Comparison of ENCODE assay signal across 8 cellular contexts in the genomic region with DNA sequence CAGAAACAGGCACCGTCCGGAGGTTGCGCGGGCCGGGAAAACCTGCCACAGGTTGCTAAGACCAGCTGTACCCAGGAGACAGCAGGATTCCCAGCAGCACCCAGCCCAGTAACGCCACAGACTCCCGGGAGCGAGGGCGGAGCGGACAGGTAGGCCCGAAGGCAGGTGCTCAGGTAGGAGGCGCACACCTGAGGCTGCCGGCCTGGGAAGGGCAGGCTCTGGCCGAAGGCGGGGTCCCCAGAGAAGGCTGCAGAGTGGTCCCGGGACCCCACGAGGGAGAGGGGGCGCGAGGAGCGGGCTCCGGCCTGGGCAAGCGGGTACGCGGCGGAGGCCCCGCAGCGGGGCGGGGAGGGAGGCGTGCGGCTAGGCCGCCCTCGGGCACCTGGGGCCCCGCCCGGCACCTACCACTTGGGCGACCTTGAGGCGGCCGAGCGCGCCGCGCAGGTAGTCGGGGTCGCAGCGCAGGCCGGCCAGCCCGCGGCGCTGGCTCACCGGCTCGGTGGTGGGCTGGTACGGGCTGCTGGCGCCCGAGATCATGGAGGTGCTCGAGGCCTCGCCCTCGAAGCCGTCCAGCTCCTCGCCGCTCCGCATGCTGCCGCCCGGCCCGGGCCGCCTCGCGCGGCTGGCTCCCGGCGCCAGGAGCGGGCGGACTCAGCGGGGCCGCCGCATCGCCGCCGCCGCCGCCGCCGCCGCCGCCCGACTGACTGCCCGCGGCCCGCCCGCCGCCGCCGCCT. TPM values are rescaled to one million over a fixed set of nuclear protein-coding genes. Genes with fewer than 3 reads are reported as not detected.
DNase-seq lines count a peak whose midpoint lies in the region; ATAC-seq, FAIRE-seq and TF ChIP-seq lines count a peak whose summit lies in the region.

No MANE protein-coding gene starts in this region.

- H3K9me3 Mint-ChIP-seq in activated T-cell treated with anti-CD3 and anti-CD28 coated beads, Interleukin-2, amount 50 U/mL, for 4 hours, result no peaks in the 10 kb centered on the region

- peak overlapping the region; percentile 76 for H3K4me3 ChIP-seq in OCI-LY3 (ENCODE audit: low read length)
- H3K4me3 ChIP-seq in bronchial epithelial cell (ENCODE audit: low read depth, low read length), result peak overlapping the region; percentile 68
- peak overlapping the region; percentile 62 to 68 for H3K4me3 ChIP-seq in left lung
- peak overlapping the region; percentile 40 to 77 (median 66) for H3K4me3 ChIP-seq in subcutaneous abdominal adipose tissue (ENCODE audit: low read depth in 1 of 5, low read length in 5 of 5)

- no peaks in the 10 kb centered on the region for H3K9me3 ChIP-seq in OCI-LY3 (ENCODE audit: insufficient read depth, low read length)
- no peaks in the 10 kb centered on the region for H3K9me3 ChIP-seq in left lung
- no peaks in the 10 kb centered on the region for H3K9me3 ChIP-seq in subcutaneous abdominal adipose tissue (ENCODE audit: control insufficient read depth in 5 of 5, low read length in 5 of 5)

- H3K4me2 ChIP-seq in OCI-LY3 (ENCODE audit: low read length), result peak overlapping the region; percentile 83

- H3K27me3 ChIP-seq in OCI-LY3 (ENCODE audit: low read depth, low read length) (peaks cover 13% of the 10 kb centered on the region), bronchial epithelial cell (ENCODE audit: control insufficient read depth, insufficient read depth, low read length) (no peaks in the 10 kb centered on the region), left lung (no peaks in the 10 kb centered on the region), subcutaneous abdominal adipose tissue (ENCODE audit: control insufficient read depth in 5 of 5, insufficient read depth in 4 of 5, low read length in 5 of 5) (no peaks in the 10 kb centered on the region)

- FAIRE-seq in bronchial epithelial cell (lab: Jason Lieb, UNC), result no peak

- peak; percentile 11 for DNase-seq in activated T-cell treated with anti-CD3 and anti-CD28 coated beads, Interleukin-2, amount 50 U/mL, for 4 hours
- DNase-seq in activated T-cell treated with anti-CD3 and anti-CD28 coated beads, Interleukin-2, amount 50 U/mL, for 1 hour, result no peak
- DNase-seq in bronchial epithelial cell (ENCODE audit: low read depth), result no peak
- peak; percentile 55 to 87 for DNase-seq in left lung

- H3K4me1 ChIP-seq in OCI-LY3 (ENCODE audit: low read length), result peaks cover 19% of the 10 kb centered on the region
- H3K4me1 ChIP-seq in left lung, result peaks cover 12 to 52% of the 10 kb centered on the region in 2 donors
- H3K4me1 ChIP-seq in subcutaneous abdominal adipose tissue (ENCODE audit: control insufficient read depth in 5 of 5, insufficient read depth in 5 of 5, low read length in 5 of 5), result peaks cover 3 to 22% (median 18%) of the 10 kb centered on the region in 5 donors

- H3K79me2 ChIP-seq in OCI-LY3 (ENCODE audit: low read length), result no peaks in the 10 kb centered on the region

- no peak overlapping the region for H2AFZ ChIP-seq in OCI-LY3 (ENCODE audit: low read depth, low read length)

- H3K4me1 Mint-ChIP-seq in activated T-cell treated with anti-CD3 and anti-CD28 coated beads, Interleukin-2, amount 50 U/mL, for 4 hours (ENCODE audit: low read depth), result peaks cover 9% of the 10 kb centered on the region

- intact Hi-C loops in left lung (cut with DNase I), result no loop called here

- H3K36me3 ChIP-seq in OCI-LY3 (replicated peaks; ENCODE audit: low read depth, low read length) (no peaks in the 10 kb centered on the region), bronchial epithelial cell (ENCODE audit: control insufficient read depth, insufficient read depth, low read length) (no peaks in the 10 kb centered on the region), left lung (no peaks in the 10 kb centered on the region), subcutaneous abdominal adipose tissue (ENCODE audit: control insufficient read depth in 5 of 5, insufficient read depth in 5 of 5, low read length in 5 of 5) (no peaks in the 10 kb centered on the region)

- H3K4me3 Mint-ChIP-seq in activated T-cell treated with anti-CD3 and anti-CD28 coated beads, Interleukin-2, amount 50 U/mL, for 4 hours, result peak overlapping the region; percentile 76

- H3K36me3 Mint-ChIP-seq in activated T-cell treated with anti-CD3 and anti-CD28 coated beads, Interleukin-2, amount 50 U/mL, for 4 hours (ENCODE audit: insufficient read depth), result no peaks in the 10 kb centered on the region

- TF ChIP-seq CTCF in OCI-LY3 (IDR thresholded peaks at IDR 0.05; ENCODE audit: low read depth, low read length) (no peak), bronchial epithelial cell (IDR thresholded peaks at IDR 0.05; ENCODE audit: insufficient read depth, low read length, severe bottlenecking) (peak; percentile 1), left lung (IDR thresholded peaks at IDR 0.05) (no peak)

- H3K9ac ChIP-seq in OCI-LY3 (ENCODE audit: low read length), result peak overlapping the region; percentile 44; the same call in 1 of the 2 replicates
- peak overlapping the region in 4 of 5 donors; percentile 71 to 86 (median 78) for H3K9ac ChIP-seq in subcutaneous abdominal adipose tissue (ENCODE audit: low read length in 5 of 5)

- peak; percentile 38 to 54 for ATAC-seq in activated T-cell treated with anti-CD3 and anti-CD28 coated beads, Interleukin-2, amount 50 U/mL, for 4 hours
- ATAC-seq in HG02973 (IDR thresholded peaks at IDR 0.05; ENCODE audit: unreplicated experiment), result peak; percentile 41
- ATAC-seq in left lung, result peak; percentile 60
- ATAC-seq in HG03571 (IDR thresholded peaks at IDR 0.05; ENCODE audit: unreplicated experiment), result no peak

- no peak overlapping the region for H3K27ac ChIP-seq in OCI-LY3 (ENCODE audit: low read length)
- H3K27ac ChIP-seq in left lung, result peak overlapping the region; percentile 73 to 76
- H3K27ac ChIP-seq in subcutaneous abdominal adipose tissue (ENCODE audit: low read depth, low read length), result no peak overlapping the region

- peaks cover 15% of the 10 kb centered on the region for H3K27me3 Mint-ChIP-seq in activated T-cell treated with anti-CD3 and anti-CD28 coated beads, Interleukin-2, amount 50 U/mL, for 4 hours (ENCODE audit: low read depth)

- no peaks in the 10 kb centered on the region for H4K20me1 ChIP-seq in OCI-LY3 (ENCODE audit: insufficient read depth, low read length)

RNA-seq across cellular contexts. Expression of a gene that starts 0.4 kb away (rescaled TPM):
- 1 to 10 TPM; 2.6 to 3.0 (median 2.8) TPM for total RNA-seq in activated T-cell treated with anti-CD3 and anti-CD28 coated beads, Interleukin-2, amount 50 U/mL, for 4 hours
- 73.0 and 83.2 TPM in 2 replicates for total RNA-seq in bronchial epithelial cell
- 10 to 100 TPM; 64.0 to 72.3 TPM for total RNA-seq in left lung

RNA-seq across cellular contexts. Expression of a gene that starts 55.3 kb away (rescaled TPM):
- 10 to 100 TPM; 45.9 to 55.5 (median 53.6) TPM for total RNA-seq in activated T-cell treated with anti-CD3 and anti-CD28 coated beads, Interleukin-2, amount 50 U/mL, for 4 hours
- total RNA-seq in bronchial epithelial cell (127 and 138 TPM in 2 replicates), left lung (100 to 1,000 TPM; 118 to 141 TPM)

Comparison
In these comparisons a context has a peak if more than half of its experiments do, and no peak if none do; other contexts are left out.
1. DNase-seq: peak in activated T-cell treated with anti-CD3 and anti-CD28 coated beads, Interleukin-2, amount 50 U/mL, for 4 hours (single experiment) and left lung (2 of 2); none in activated T-cell treated with anti-CD3 and anti-CD28 coated beads, Interleukin-2, amount 50 U/mL, for 1 hour (single experiment) and bronchial epithelial cell (single experiment).
2. H3K27ac ChIP-seq: peak in left lung (2 of 2); none in OCI-LY3 (single experiment) and subcutaneous abdominal adipose tissue (single experiment).
3. RNA of a gene that starts 0.4 kb away (total RNA-seq): 73.0 to 83.2 TPM in bronchial epithelial cell and 64.0 to 72.3 TPM in left lung; 2.6 to 3.0 TPM in activated T-cell treated with anti-CD3 and anti-CD28 coated beads, Interleukin-2, amount 50 U/mL, for 4 hours; every median in the first group is over 10 times any median in the second.
4. Peak in every context shown above with its lines, with median percentiles within 50 percentile points of each other: H3K4me3 ChIP-seq.